1 cellular context compared by ENCODE assay signal in genomic region chr16:1708768-1709180, GRCh38.
TF ChIP-seq lines count a peak whose summit lies in the region.

No MANE protein-coding gene starts in this region.

TF ChIP-seq in WTC11, 78 proteins besides CTCF, POLR2A, EP300 and RAD21 (continued from another document):
- TF ChIP-seq ERG (CRISPR knock-in tag; IDR thresholded peaks at IDR 0.05) (no peak), KAT7 (CRISPR knock-in tag; IDR thresholded peaks at IDR 0.05; ENCODE audit: borderline replicate concordance) (no peak), RORB (CRISPR knock-in tag; IDR thresholded peaks at IDR 0.05) (no peak)
TF ChIP-seq in WTC11: peak in this region for 0.
